In genomic region chr11:66545701-66546367, GRCh38 we compare ENCODE assay signal across 8 cellular contexts. TPM values are rescaled to one million over a fixed set of nuclear protein-coding genes. Genes with fewer than 3 reads are reported as not detected.
A peak's percentile ranks its signal among the peaks of the same experiment; 100 is the strongest.
DNase-seq lines count a peak whose midpoint lies in the region; ATAC-seq and TF ChIP-seq lines count a peak whose summit lies in the region.

A gene with protein sequence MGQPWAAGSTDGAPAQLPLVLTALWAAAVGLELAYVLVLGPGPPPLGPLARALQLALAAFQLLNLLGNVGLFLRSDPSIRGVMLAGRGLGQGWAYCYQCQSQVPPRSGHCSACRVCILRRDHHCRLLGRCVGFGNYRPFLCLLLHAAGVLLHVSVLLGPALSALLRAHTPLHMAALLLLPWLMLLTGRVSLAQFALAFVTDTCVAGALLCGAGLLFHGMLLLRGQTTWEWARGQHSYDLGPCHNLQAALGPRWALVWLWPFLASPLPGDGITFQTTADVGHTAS (minus strand): TSS chr11:66546048. CDS start chr11:66546003, 45 bp downstream.

- H3K4me3 ChIP-seq in osteoblast (ENCODE audit: insufficient read depth, low read length) (peak within 1 kb of the TSS; percentile 85), thymus (ENCODE audit: low read length) (peak within 1 kb of the TSS; percentile 72)

- TF ChIP-seq CTCF in glutamatergic neuron (IDR thresholded peaks at IDR 0.05; ENCODE audit: partially characterized antibody, unreplicated experiment), result no peak
- TF ChIP-seq CTCF in osteoblast (IDR thresholded peaks at IDR 0.05; ENCODE audit: extremely low read depth, low read depth, low read length), result no peak

- H3K79me2 ChIP-seq in osteoblast (ENCODE audit: insufficient read depth, low read length), result peaks cover 4% of the 10 kb centered on the region

- H3K4me1 Mint-ChIP-seq in glutamatergic neuron (ENCODE audit: low read depth, unreplicated experiment), result peaks cover 29% of the 10 kb centered on the region

- H3K27ac ChIP-seq in osteoblast (ENCODE audit: low read depth, low read length) (peak within 1 kb of the TSS; percentile 55), thymus (ENCODE audit: low read depth) (peak within 1 kb of the TSS; percentile 78)

- H3K27me3 ChIP-seq in osteoblast (ENCODE audit: insufficient read depth, low read length) (peaks cover 25% of the 10 kb centered on the region), thymus (ENCODE audit: control insufficient read depth, insufficient read depth) (peaks cover 12% of the 10 kb centered on the region)

- H3K27ac Mint-ChIP-seq in activated naive CD4-positive, alpha-beta T cell treated with anti-CD3 and anti-CD28 coated beads, Interleukin-2, amount 50 U/mL, for 72 hours, result peak within 1 kb of the TSS; percentile 58 to 78
- peak within 1 kb of the TSS; percentile 85 for H3K27ac Mint-ChIP-seq in glutamatergic neuron (ENCODE audit: unreplicated experiment)

- H3K9me3 ChIP-seq in osteoblast (ENCODE audit: low read depth, low read length) (no peaks in the 10 kb centered on the region), thymus (ENCODE audit: control insufficient read depth) (no peaks in the 10 kb centered on the region)

- peak within 1 kb of the TSS; percentile 82 for H3K4me3 Mint-ChIP-seq in glutamatergic neuron (ENCODE audit: unreplicated experiment)

- WGBS in thymus, result under 1% methylated on average over 71 of the region's 71 CpGs

- H3K27me3 Mint-ChIP-seq in glutamatergic neuron (ENCODE audit: unreplicated experiment), result peaks cover 14% of the 10 kb centered on the region

- peaks cover 13% of the 10 kb centered on the region for H3K36me3 ChIP-seq in osteoblast (ENCODE audit: insufficient read depth, low read length)
- H3K36me3 ChIP-seq in thymus (ENCODE audit: control insufficient read depth, insufficient read depth), result peaks cover 18% of the 10 kb centered on the region

- no peaks in the 10 kb centered on the region for H3K9me3 Mint-ChIP-seq in activated naive CD4-positive, alpha-beta T cell treated with anti-CD3 and anti-CD28 coated beads, Interleukin-2, amount 50 U/mL, for 72 hours
- H3K9me3 Mint-ChIP-seq in glutamatergic neuron (ENCODE audit: unreplicated experiment), result peaks cover 13% of the 10 kb centered on the region

- peaks cover 5% of the 10 kb centered on the region for H4K20me1 ChIP-seq in osteoblast (ENCODE audit: insufficient read depth, low read length)

- DNase-seq in GM04504 (ENCODE audit: low read depth) (peak; percentile 94), NCI-H1048 (lab: John Stamatoyannopoulos, UW) (peak; percentile 88), SKM-1 (lab: John Stamatoyannopoulos, UW; ENCODE audit: unreplicated experiment) (peak; percentile 96), glutamatergic neuron (peak; percentile 95), osteoblast (ENCODE audit: insufficient read length, low spot score, missing footprints) (peak; percentile 100)
- peak; percentile 94 to 97 for DNase-seq in activated naive CD4-positive, alpha-beta T cell treated with anti-CD3 and anti-CD28 coated beads, Interleukin-2, amount 50 U/mL, for 72 hours (ENCODE audit: low spot score in 2 of 2)

- peak within 1 kb of the TSS; percentile 85 for H2AFZ ChIP-seq in osteoblast (ENCODE audit: low read length)

- H3K4me1 ChIP-seq in osteoblast (ENCODE audit: insufficient read depth, low read length), result peaks cover 20% of the 10 kb centered on the region
- peaks cover 15% of the 10 kb centered on the region for H3K4me1 ChIP-seq in thymus (ENCODE audit: control insufficient read depth, insufficient read depth, low read length)

- H3K4me2 ChIP-seq in osteoblast (ENCODE audit: insufficient read depth, low read length), result peak within 1 kb of the TSS; percentile 91

- peak; percentile 86 for ATAC-seq in HG02571 (IDR thresholded peaks at IDR 0.05; ENCODE audit: unreplicated experiment)
- ATAC-seq in activated naive CD4-positive, alpha-beta T cell treated with anti-CD3 and anti-CD28 coated beads, Interleukin-2, amount 50 U/mL, for 72 hours, result peak; percentile 93 to 94

- H3K36me3 Mint-ChIP-seq in activated naive CD4-positive, alpha-beta T cell treated with anti-CD3 and anti-CD28 coated beads, Interleukin-2, amount 50 U/mL, for 72 hours, result peaks cover 0 to 4% of the 10 kb centered on the region in 2 donors
- H3K36me3 Mint-ChIP-seq in glutamatergic neuron (ENCODE audit: unreplicated experiment), result peaks cover 4% of the 10 kb centered on the region

RNA-seq across cellular contexts. Expression of the gene that starts here (rescaled TPM):
- total RNA-seq in activated naive CD4-positive, alpha-beta T cell treated with anti-CD3 and anti-CD28 coated beads, Interleukin-2, amount 50 U/mL, for 72 hours, result 10 to 100 TPM; 14.0 to 15.4 TPM
- total RNA-seq in glutamatergic neuron (ENCODE audit: unreplicated experiment), result 11.5 TPM
- 9.4 and 10.5 TPM in 2 replicates for total RNA-seq in osteoblast
- polyA plus RNA-seq in thymus, result 11.3 TPM

Comparison
In these comparisons a context has a peak if more than half of its experiments do, and no peak if none do; other contexts are left out.
1. Peak in every context shown above with its lines: DNase-seq, ATAC-seq, H3K4me3 ChIP-seq and H3K27ac ChIP-seq.